13 cellular contexts compared by ENCODE assay signal in genomic region chr6:81808834-81809598, GRCh38. TPM values are rescaled to one million over a fixed set of nuclear protein-coding genes. Genes with fewer than 3 reads are reported as not detected.
DNase-seq lines count a peak whose midpoint lies in the region; ATAC-seq, FAIRE-seq and TF ChIP-seq lines count a peak whose summit lies in the region.
"Had no signal": no experiment of that assay in that cellular context is flagged by ENCODE, and none has a peak within 500 bp of the region (broad histone marks: within the 10 kb centered on the region; RNA-seq: fewer than 3 reads in every experiment).

No MANE protein-coding gene starts in this region.

- H3K36me3 ChIP-seq in tibial artery = no peaks in the 10 kb centered on the region

- intact Hi-C loops in tibial artery (cut with DNase I; ENCODE audit: low total_unique reads) = no loop called here

- peak overlapping the region; percentile 58 to 75 for H3K27ac ChIP-seq in tibial artery

- no peak for ATAC-seq in HG03175 (IDR thresholded peaks at IDR 0.05; ENCODE audit: unreplicated experiment)
- no peak for ATAC-seq in GM19023 (IDR thresholded peaks at IDR 0.05; ENCODE audit: unreplicated experiment)
- no peak for ATAC-seq in HG03095 (IDR thresholded peaks at IDR 0.05; ENCODE audit: unreplicated experiment)
- ATAC-seq: T-helper 17 cell had no signal

- no peaks in the 10 kb centered on the region for H3K27me3 ChIP-seq in tibial artery

- no peak for TF ChIP-seq CTCF in choroid plexus epithelial cell (conservative IDR thresholded peaks at IDR 0.05; ENCODE audit: low read depth, low read length)
- no peak for TF ChIP-seq CTCF in tibial artery (IDR thresholded peaks at IDR 0.05)

- no peaks in the 10 kb centered on the region for H3K9me3 ChIP-seq in tibial artery

- FAIRE-seq in frontal cortex (lab: Jason Lieb, UNC) = no peak

- H3K4me3 ChIP-seq in choroid plexus epithelial cell (ENCODE audit: low read depth, low read length) (no peak overlapping the region), tibial artery (peak overlapping the region; percentile 26 to 41)

- H3K4me1 ChIP-seq in tibial artery = peaks cover 0 to 15% (median 7%) of the 10 kb centered on the region in 4 donors

- DNase-seq in NCI-H1092 treated with DMSO at 0.1 percent for 48 hours (lab: John Stamatoyannopoulos, UW) (peak; percentile 44), choroid plexus epithelial cell (ENCODE audit: low read depth) (peak; percentile 24), lung microvascular endothelial cell (ENCODE audit: low read depth in 2 of 2) (peak; percentile 61 to 75), tibial artery (no peak), frontal cortex (ENCODE audit: low spot score in 2 of 2) (no peak)
- DNase-seq: activated T-cell treated with anti-CD3 and anti-CD28 coated beads, Interleukin-2, amount 50 U/mL, for 24 hours; DMS53; Karpas-422; NCI-H69; T-helper 17 cell had no signal

RNA-seq across cellular contexts. Expression of gene TENT5A, which starts 56.5 kb away (rescaled TPM):
- 0.60 and 2.6 TPM in 2 replicates for total RNA-seq in lung microvascular endothelial cell
- 4.1 TPM for total RNA-seq in frontal cortex

Comparison
In these comparisons a context has a peak if more than half of its experiments do, and no peak if none do; other contexts are left out.
1. DNase-seq: peak in NCI-H1092 treated with DMSO at 0.1 percent for 48 hours (single experiment), choroid plexus epithelial cell (single experiment) and lung microvascular endothelial cell (2 of 2); none in tibial artery (0 of 2) and frontal cortex (0 of 2).